ENCODE assay signal across 33 cellular contexts in genomic region chr9:36831381-36832231, GRCh38.
A peak's percentile ranks its signal among the peaks of the same experiment; 100 is the strongest.
DNase-seq lines count a peak whose midpoint lies in the region; ATAC-seq and TF ChIP-seq lines count a peak whose summit lies in the region.
"Had no signal": no experiment of that assay in that cellular context is flagged by ENCODE, and none has a peak within 500 bp of the region (broad histone marks: within the 10 kb centered on the region; RNA-seq: fewer than 3 reads in every experiment).

No MANE protein-coding gene starts in this region.

- H3K27me3 ChIP-seq in heart right ventricle: peaks cover 0 to 39% (median 22%) of the 10 kb centered on the region in 7 donors
- H3K27me3 ChIP-seq: adrenal gland, upper lobe of left lung had no signal

- H3K27ac ChIP-seq in heart right ventricle (no peak overlapping the region), OCI-LY7 (ENCODE audit: low read depth, low read length, poor library complexity, severe bottlenecking) (no peak overlapping the region)
- H3K27ac ChIP-seq: adrenal gland, lower lobe of right lung, upper lobe of left lung had no signal

- peaks cover 4% of the 10 kb centered on the region for H3K9me3 Mint-ChIP-seq in nephron progenitor cell
- H3K9me3 Mint-ChIP-seq in activated T-cell treated with anti-CD3 and anti-CD28 coated beads, Interleukin-2, amount 50 U/mL, for 24 hours: no peaks in the 10 kb centered on the region
- H3K9me3 Mint-ChIP-seq: activated naive CD4-positive, alpha-beta T cell treated with anti-CD3 and anti-CD28 coated beads for 36 hours; activated T-cell treated with anti-CD3 and anti-CD28 coated beads, Interleukin-2, amount 50 U/mL, for 72 hours; CD8-positive, alpha-beta T cell; central memory CD8-positive, alpha-beta T cell; endodermal cell; naive thymus-derived CD8-positive, alpha-beta T cell; T-helper 1 cell treated with Interleukin-12 subunit alpha and Interleukin-12 subunit beta and Interleukin-4 antibody, amounts not matched to agents 30 μg/mL and 1 μg/mL, for 36 hours had no signal

- intact Hi-C loops in cardiac septum (cut with DNase I): no loop called here
- intact Hi-C loops in heart right ventricle (cut with DNase I): no loop called here
- intact Hi-C loops in OCI-LY7 (cut with micrococcal nuclease; ENCODE audit: unreplicated experiment): no loop called here

- CTCF ChIA-PET in OCI-LY7 (lab: Charles Lee; ENCODE audit: unreplicated experiment): no interaction called here

- H3K9me3 ChIP-seq in heart right ventricle (no peaks in the 10 kb centered on the region), OCI-LY7 (ENCODE audit: low read length) (no peaks in the 10 kb centered on the region)
- H3K9me3 ChIP-seq: adrenal gland, lower lobe of right lung, SK-N-SH, upper lobe of left lung had no signal

- H3K4me3 ChIP-seq in heart right ventricle: no peak overlapping the region
- H3K4me3 ChIP-seq in OCI-LY7 (ENCODE audit: low read depth, low read length, poor library complexity, severe bottlenecking): no peak overlapping the region
- H3K4me3 ChIP-seq: adrenal gland, lower lobe of right lung, upper lobe of left lung had no signal

- H3K79me2 ChIP-seq in OCI-LY7 (ENCODE audit: insufficient read depth, low read depth, low read length): no peaks in the 10 kb centered on the region

- POLR2A ChIA-PET in OCI-LY7 (lab: Charles Lee): interaction anchor here (1.5 kb wide), 1 partner anchor 18 kb away, joined by 3 read pairs; no protein-coding TSS in a partner anchor

- peak overlapping the region; percentile 47 for H3K4me3 Mint-ChIP-seq in nephron progenitor cell
- H3K4me3 Mint-ChIP-seq in activated T-cell treated with anti-CD3 and anti-CD28 coated beads, Interleukin-2, amount 50 U/mL, for 24 hours: no peak overlapping the region
- H3K4me3 Mint-ChIP-seq: activated naive CD4-positive, alpha-beta T cell treated with anti-CD3 and anti-CD28 coated beads for 36 hours; activated T-cell treated with anti-CD3 and anti-CD28 coated beads, Interleukin-2, amount 50 U/mL, for 72 hours; CD8-positive, alpha-beta T cell; central memory CD8-positive, alpha-beta T cell; endodermal cell; naive thymus-derived CD8-positive, alpha-beta T cell; T-helper 1 cell treated with Interleukin-12 subunit alpha and Interleukin-12 subunit beta and Interleukin-4 antibody, amounts not matched to agents 30 μg/mL and 1 μg/mL, for 36 hours had no signal

- no peak for TF ChIP-seq CTCF in heart right ventricle (IDR thresholded peaks at IDR 0.05)
- TF ChIP-seq CTCF in OCI-LY7 (conservative IDR thresholded peaks at IDR 0.05; ENCODE audit: low read length): no peak
- TF ChIP-seq CTCF in nephron progenitor cell (IDR thresholded peaks at IDR 0.05): no peak

- no peaks in the 10 kb centered on the region for H3K27me3 Mint-ChIP-seq in nephron progenitor cell (ENCODE audit: low read depth, poor library complexity)
- H3K27me3 Mint-ChIP-seq in activated T-cell treated with anti-CD3 and anti-CD28 coated beads, Interleukin-2, amount 50 U/mL, for 24 hours: peaks cover 7% of the 10 kb centered on the region

- H3K36me3 ChIP-seq in heart right ventricle: no peaks in the 10 kb centered on the region
- peaks cover 8% of the 10 kb centered on the region; the same call in 1 of the 2 replicates for H3K36me3 ChIP-seq in OCI-LY7 (ENCODE audit: insufficient read depth, low read length)
- H3K36me3 ChIP-seq: adrenal gland, lower lobe of right lung, upper lobe of left lung had no signal

- peak overlapping the region; percentile 85 for H3K27ac Mint-ChIP-seq in nephron progenitor cell
- no peak overlapping the region for H3K27ac Mint-ChIP-seq in activated T-cell treated with anti-CD3 and anti-CD28 coated beads, Interleukin-2, amount 50 U/mL, for 24 hours
- H3K27ac Mint-ChIP-seq: activated naive CD4-positive, alpha-beta T cell treated with anti-CD3 and anti-CD28 coated beads for 36 hours; activated T-cell treated with anti-CD3 and anti-CD28 coated beads, Interleukin-2, amount 50 U/mL, for 72 hours; CD8-positive, alpha-beta T cell; endodermal cell; naive thymus-derived CD8-positive, alpha-beta T cell; T-helper 1 cell treated with Interleukin-12 subunit alpha and Interleukin-12 subunit beta and Interleukin-4 antibody, amounts not matched to agents 30 μg/mL and 1 μg/mL, for 36 hours had no signal

- ATAC-seq in heart right ventricle: no peak
- no peak for ATAC-seq in HG02981 (IDR thresholded peaks at IDR 0.05; ENCODE audit: unreplicated experiment)
- ATAC-seq: activated T-cell treated with anti-CD3 and anti-CD28 coated beads, Interleukin-2, amount 50 U/mL, for 72 hours; CD8-positive, alpha-beta T cell; lower lobe of right lung; naive thymus-derived CD8-positive, alpha-beta T cell; PC-3; Right ventricle myocardium inferior had no signal

- no peaks in the 10 kb centered on the region for H4K20me1 ChIP-seq in OCI-LY7 (ENCODE audit: insufficient read depth, low read length)

- no TSS peak for BruUV-seq in OCI-LY7 (replicated peaks; lab: Mats Ljungman, UMichigan)

- H3K4me1 ChIP-seq in heart right ventricle (no peaks in the 10 kb centered on the region), OCI-LY7 (ENCODE audit: insufficient read depth, low read length, poor library complexity, severe bottlenecking) (peaks cover 7% of the 10 kb centered on the region)
- H3K4me1 ChIP-seq: adrenal gland, lower lobe of right lung, upper lobe of left lung had no signal

- WGBS in heart right ventricle, 2 donors: 60 to 62% methylated on average over 9 of the region's 9 CpGs

- no peaks in the 10 kb centered on the region for H3K36me3 Mint-ChIP-seq in nephron progenitor cell (ENCODE audit: low read depth)
- H3K36me3 Mint-ChIP-seq in activated T-cell treated with anti-CD3 and anti-CD28 coated beads, Interleukin-2, amount 50 U/mL, for 24 hours (ENCODE audit: low read depth): no peaks in the 10 kb centered on the region
- H3K36me3 Mint-ChIP-seq: CD8-positive, alpha-beta T cell; naive thymus-derived CD8-positive, alpha-beta T cell had no signal

- H3K9me2 ChIP-seq in OCI-LY7 (ENCODE audit: insufficient read depth, low read length): no peaks in the 10 kb centered on the region
- H3K9me2 ChIP-seq: SK-N-SH had no signal

- H2AFZ ChIP-seq in OCI-LY7 (ENCODE audit: low read length): no peak overlapping the region

- H3K4me1 Mint-ChIP-seq in nephron progenitor cell: peaks cover 87% of the 10 kb centered on the region
- no peaks in the 10 kb centered on the region for H3K4me1 Mint-ChIP-seq in activated T-cell treated with anti-CD3 and anti-CD28 coated beads, Interleukin-2, amount 50 U/mL, for 24 hours (ENCODE audit: low read depth)
- H3K4me1 Mint-ChIP-seq: central memory CD8-positive, alpha-beta T cell; endodermal cell; naive thymus-derived CD8-positive, alpha-beta T cell had no signal

- no peak overlapping the region for H3K4me2 ChIP-seq in OCI-LY7 (ENCODE audit: low read length)
- H3K4me2 ChIP-seq: SK-N-SH had no signal

- DNase-seq in cardiac septum (ENCODE audit: low spot score) (peak; percentile 59), heart right ventricle (no peak), OCI-LY7 (ENCODE audit: low spot score) (peak; percentile 9), nephron progenitor cell (no peak), activated gamma-delta T cell treated with Interleukin-2 at 50 U/mL for 16 hours (no peak), NCI-H1436 treated with DMSO at 0.1 percent for 48 hours (lab: John Stamatoyannopoulos, UW) (no peak)
- DNase-seq in activated T-cell treated with anti-CD3 and anti-CD28 coated beads, Interleukin-2, amount 50 U/mL, for 24 hours: no peak
- DNase-seq: activated CD4-positive, alpha-beta T cell treated with anti-CD3 and anti-CD28 coated beads, Interleukin-2, amount 50 U/mL, for 48 hours; activated CD4-positive, CD25-positive, alpha-beta regulatory T cell treated with anti-CD3 and anti-CD28 coated beads, Interleukin-2, amount 50 U/mL, for 72 hours; activated naive CD4-positive, alpha-beta T cell treated with anti-CD3 and anti-CD28 coated beads for 36 hours; activated T-cell treated with anti-CD3 and anti-CD28 coated beads, Interleukin-2, amount 50 U/mL, for 72 hours; adrenal gland; AML-193; CD8-positive, alpha-beta T cell; dermis blood vessel endothelial cell; DMS 273 treated with DMSO at 0.1 percent for 48 hours; EL; endodermal cell; glutamatergic neuron; islet precursor cell; lower lobe of right lung; naive thymus-derived CD8-positive, alpha-beta T cell; NCI-H1048; NCI-H1694; NCI-H510A treated with DMSO at 0.1 percent for 48 hours; PC-3; SK-N-SH; stimulated activated naive CD4-positive, alpha-beta T cell; upper lobe of left lung had no signal

Comparison
In these comparisons a context has a peak if more than half of its experiments do, and no peak if none do; other contexts are left out.
1. DNase-seq: peak in cardiac septum (single experiment) and OCI-LY7 (single experiment); none in heart right ventricle (0 of 2), nephron progenitor cell (single experiment), activated gamma-delta T cell treated with Interleukin-2 at 50 U/mL for 16 hours (single experiment), NCI-H1436 treated with DMSO at 0.1 percent for 48 hours (single experiment) and activated T-cell treated with anti-CD3 and anti-CD28 coated beads, Interleukin-2, amount 50 U/mL, for 24 hours (single experiment).